8 cellular contexts compared by ENCODE assay signal in the genomic region with DNA sequence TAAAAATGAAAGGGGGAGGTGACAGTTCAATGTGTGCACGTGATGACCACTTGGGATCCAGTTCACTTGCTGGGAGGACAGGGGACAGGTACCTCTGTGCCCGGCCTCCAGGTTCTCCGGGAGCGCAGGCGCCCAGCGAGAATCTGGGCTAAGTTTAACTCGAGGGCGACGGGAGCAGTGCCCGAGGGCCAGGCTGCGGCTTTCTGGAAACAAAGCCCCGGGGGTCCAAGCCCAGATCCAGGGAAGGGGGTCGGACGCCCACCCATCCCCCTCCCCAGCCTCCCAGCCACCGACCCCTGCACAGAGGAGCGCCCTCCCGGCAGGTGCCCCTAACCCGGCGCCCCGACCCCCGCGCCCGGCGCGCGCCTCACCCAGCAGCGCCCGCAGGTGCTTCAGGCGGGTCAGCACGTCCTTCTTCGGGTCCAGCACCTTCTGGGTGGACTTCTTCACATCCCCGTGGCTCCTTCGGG. TPM values are rescaled to one million over a fixed set of nuclear protein-coding genes. Genes with fewer than 3 reads are reported as not detected.
DNase-seq lines count a peak whose midpoint lies in the region; ATAC-seq, FAIRE-seq and TF ChIP-seq lines count a peak whose summit lies in the region.

No MANE protein-coding gene starts in this region.

- TF ChIP-seq CTCF in AG09309 (IDR thresholded peaks at IDR 0.05; ENCODE audit: control insufficient read depth, insufficient read depth, low read depth, low read length, missing control alignments) (no peak), D721Med (IDR thresholded peaks at IDR 0.05; ENCODE audit: insufficient read depth, missing control alignments) (no peak)

- FAIRE-seq in D721Med (lab: Jason Lieb, UNC): no peak

- peak overlapping the region; percentile 63 for H2BK120ac ChIP-seq in trophoblast cell (ENCODE audit: insufficient read depth, low read length, poor library complexity)

- peaks cover 4% of the 10 kb centered on the region for H3K79me2 ChIP-seq in trophoblast cell (ENCODE audit: control insufficient read depth, insufficient read depth, low read length, poor library complexity)

- ATAC-seq in GM18909 (IDR thresholded peaks at IDR 0.05; ENCODE audit: poor library complexity, unreplicated experiment) (peak; percentile 13), HG03460 (IDR thresholded peaks at IDR 0.05; ENCODE audit: unreplicated experiment) (peak; percentile 2), GM18873 (IDR thresholded peaks at IDR 0.05; ENCODE audit: low FRiP score, unreplicated experiment) (no peak)

- H3K4me1 Mint-ChIP-seq in activated CD4-positive, alpha-beta memory T cell treated with anti-CD3 and anti-CD28 coated beads, Interleukin-2, amount 10 ng/mL, durations not matched to agents 7 days and 5 days: peaks cover 29% of the 10 kb centered on the region

- peaks cover 4 to 8% of the 10 kb centered on the region in 2 experiments for H3K4me1 ChIP-seq in trophoblast cell (ENCODE audit: control insufficient read depth in 1 of 2, insufficient read depth in 2 of 2, low read length in 2 of 2)

- peak overlapping the region; percentile 97 for H2AFZ ChIP-seq in trophoblast cell (ENCODE audit: insufficient read depth, low read length, poor library complexity)

- peak overlapping the region; percentile 64 for H3K4ac ChIP-seq in trophoblast cell (ENCODE audit: low read depth, low read length)

- no peaks in the 10 kb centered on the region for H3K27me3 ChIP-seq in trophoblast cell (ENCODE audit: insufficient read depth, low read length)

- no CpG with 5 or more reads among the region's 33 CpGs for WGBS in trophoblast cell (ENCODE audit: extremely low coverage, insufficient coverage, insufficient read length)

- H3K27ac ChIP-seq in trophoblast cell (ENCODE audit: low read depth, low read length): peak overlapping the region; percentile 80

- H2BK5ac ChIP-seq in trophoblast cell (ENCODE audit: low read depth, low read length, poor library complexity): peak overlapping the region; percentile 68

- H3K27ac Mint-ChIP-seq in activated CD4-positive, alpha-beta memory T cell treated with anti-CD3 and anti-CD28 coated beads, Interleukin-2, amount 10 ng/mL, durations not matched to agents 7 days and 5 days: peak overlapping the region; percentile 84

- H3K4me3 Mint-ChIP-seq in activated CD4-positive, alpha-beta memory T cell treated with anti-CD3 and anti-CD28 coated beads, Interleukin-2, amount 10 ng/mL, durations not matched to agents 7 days and 5 days: peak overlapping the region; percentile 92

- H2BK12ac ChIP-seq in trophoblast cell (ENCODE audit: low read length): no peak overlapping the region

- H3K36me3 Mint-ChIP-seq in activated CD4-positive, alpha-beta memory T cell treated with anti-CD3 and anti-CD28 coated beads, Interleukin-2, amount 10 ng/mL, durations not matched to agents 7 days and 5 days (ENCODE audit: low read depth): peaks cover 8% of the 10 kb centered on the region

- no peak overlapping the region for H3K23ac ChIP-seq in trophoblast cell (ENCODE audit: low read length)

- H3K36me3 ChIP-seq in trophoblast cell (ENCODE audit: control insufficient read depth in 1 of 2, insufficient read depth in 2 of 2, low read length in 2 of 2): no peaks in the 10 kb centered on the region

- H3K9ac ChIP-seq in trophoblast cell (ENCODE audit: low read length): peak overlapping the region; percentile 83

- H3K4me3 ChIP-seq in AG09309 (ENCODE audit: control insufficient read depth, low read depth, low read length) (peak overlapping the region; percentile 71), trophoblast cell (ENCODE audit: low read depth, low read length) (peak overlapping the region; percentile 96)

- peak overlapping the region; percentile 71 for H4K91ac ChIP-seq in trophoblast cell (ENCODE audit: low read depth, low read length)

- H4K8ac ChIP-seq in trophoblast cell (ENCODE audit: low read depth, low read length): peak overlapping the region; percentile 76

- peak overlapping the region; percentile 22 for H4K12ac ChIP-seq in trophoblast cell (ENCODE audit: low read depth, low read length)

- CTCF ChIA-PET in activated CD4-positive, alpha-beta memory T cell treated with anti-CD3 and anti-CD28 coated beads, Interleukin-2, amount 10 ng/mL, durations not matched to agents 7 days and 5 days (lab: Charles Lee): interaction anchor here (0.5 to 1.2 kb wide), 3 partner anchors 10 to 719 kb away, joined by 3 to 6 read pairs (median 3); no protein-coding TSS in a partner anchor

- H3K79me1 ChIP-seq in trophoblast cell (ENCODE audit: low read length): peaks cover 7% of the 10 kb centered on the region

- H3K18ac ChIP-seq in trophoblast cell (ENCODE audit: low read length): peak overlapping the region; percentile 72

- peak overlapping the region; percentile 20 for H3K14ac ChIP-seq in trophoblast cell (ENCODE audit: low read length)

- H3K4me2 ChIP-seq in trophoblast cell (ENCODE audit: low read length): peak overlapping the region; percentile 97

- no peak for DNase-seq in AG09309 (ENCODE audit: low read depth)
- peak; percentile 19 for DNase-seq in activated CD4-positive, alpha-beta memory T cell treated with anti-CD3 and anti-CD28 coated beads, Interleukin-2, amount 10 ng/mL, durations not matched to agents 7 days and 5 days
- DNase-seq in germinal center (ENCODE audit: low spot score): peak; percentile 5
- DNase-seq in trophoblast cell: peak; percentile 16 to 49
- DNase-seq in D721Med (ENCODE audit: insufficient read length, low spot score): no peak

- H3K27me3 Mint-ChIP-seq in activated CD4-positive, alpha-beta memory T cell treated with anti-CD3 and anti-CD28 coated beads, Interleukin-2, amount 10 ng/mL, durations not matched to agents 7 days and 5 days: no peaks in the 10 kb centered on the region

- no peak overlapping the region for H2AK5ac ChIP-seq in trophoblast cell (ENCODE audit: low read length)

- no peaks in the 10 kb centered on the region for H3K9me3 ChIP-seq in trophoblast cell (ENCODE audit: insufficient read depth, low read depth, low read length)

- POLR2A ChIA-PET in activated CD4-positive, alpha-beta memory T cell treated with anti-CD3 and anti-CD28 coated beads, Interleukin-2, amount 10 ng/mL, durations not matched to agents 7 days and 5 days (lab: Charles Lee): interaction anchor here (0.6 to 1.2 kb wide), 4 partner anchors 8 to 260 kb away, joined by 3 read pairs; no protein-coding TSS in a partner anchor

- H3K9me3 Mint-ChIP-seq in activated CD4-positive, alpha-beta memory T cell treated with anti-CD3 and anti-CD28 coated beads, Interleukin-2, amount 10 ng/mL, durations not matched to agents 7 days and 5 days: no peaks in the 10 kb centered on the region

RNA-seq across cellular contexts. Expression of a gene that starts 0.4 kb away (rescaled TPM):
- total RNA-seq in activated CD4-positive, alpha-beta memory T cell treated with anti-CD3 and anti-CD28 coated beads, Interleukin-2, amount 10 ng/mL, durations not matched to agents 7 days and 5 days: 10 to 100 TPM; 16.5 to 20.6 TPM
- polyA plus RNA-seq in trophoblast cell (2013): 7.4 and 7.8 TPM in 2 replicates

Comparison
In these comparisons a context has a peak if more than half of its experiments do, and no peak if none do; other contexts are left out.
1. DNase-seq: peak in activated CD4-positive, alpha-beta memory T cell treated with anti-CD3 and anti-CD28 coated beads, Interleukin-2, amount 10 ng/mL, durations not matched to agents 7 days and 5 days (single experiment), germinal center (single experiment) and trophoblast cell (2 of 2); none in AG09309 (single experiment) and D721Med (single experiment).